ENCODE assay signal across 16 cellular contexts in genomic region chr6:135567375-135568083, GRCh38.
DNase-seq lines count a peak whose midpoint lies in the region; ATAC-seq and TF ChIP-seq lines count a peak whose summit lies in the region.
"Had no signal": no experiment of that assay in that cellular context is flagged by ENCODE, and none has a peak within 500 bp of the region (broad histone marks: within the 10 kb centered on the region; RNA-seq: fewer than 3 reads in every experiment).

No MANE protein-coding gene starts in this region.

- H3K4me1 ChIP-seq in right cardiac atrium (ENCODE audit: control insufficient read depth, insufficient read depth, low read length) = no peaks in the 10 kb centered on the region

- H3K9me3 ChIP-seq in T-helper 17 cell (ENCODE audit: control insufficient read depth, low read length, poor library complexity, severe bottlenecking) = no peaks in the 10 kb centered on the region
- no peaks in the 10 kb centered on the region for H3K9me3 ChIP-seq in right cardiac atrium (ENCODE audit: control insufficient read depth, low read length)

- H3K4me3 Mint-ChIP-seq in stimulated activated naive CD8-positive, alpha-beta T cell treated with anti-CD3 and anti-CD28 coated beads, Interleukin-15, Interleukin-2, amounts not matched to agents 100 ng/mL and 50 ng/mL, for 24 hours = peak overlapping the region; percentile 15
- H3K4me3 Mint-ChIP-seq in T-helper 17 cell = no peak overlapping the region
- peak overlapping the region; percentile 62 for H3K4me3 Mint-ChIP-seq in natural killer cell
- H3K4me3 Mint-ChIP-seq: B cell, GM23338, HFFc6 had no signal

- TF ChIP-seq CTCF in natural killer cell (IDR thresholded peaks at IDR 0.05) = no peak

- peaks cover 5% of the 10 kb centered on the region for H3K9me3 Mint-ChIP-seq in stimulated activated naive CD8-positive, alpha-beta T cell treated with anti-CD3 and anti-CD28 coated beads, Interleukin-15, Interleukin-2, amounts not matched to agents 100 ng/mL and 50 ng/mL, for 24 hours
- H3K9me3 Mint-ChIP-seq in natural killer cell = no peaks in the 10 kb centered on the region
- H3K9me3 Mint-ChIP-seq: GM23338, HFFc6 had no signal

- H3K36me3 Mint-ChIP-seq in stimulated activated naive CD8-positive, alpha-beta T cell treated with anti-CD3 and anti-CD28 coated beads, Interleukin-15, Interleukin-2, amounts not matched to agents 100 ng/mL and 50 ng/mL, for 24 hours (ENCODE audit: low read depth) = no peaks in the 10 kb centered on the region
- peaks cover 2% of the 10 kb centered on the region for H3K36me3 Mint-ChIP-seq in T-helper 17 cell (ENCODE audit: low read depth)
- no peaks in the 10 kb centered on the region for H3K36me3 Mint-ChIP-seq in natural killer cell
- H3K36me3 Mint-ChIP-seq: CD8-positive, alpha-beta memory T cell had no signal

- H3K27me3 Mint-ChIP-seq in stimulated activated naive CD8-positive, alpha-beta T cell treated with anti-CD3 and anti-CD28 coated beads, Interleukin-15, Interleukin-2, amounts not matched to agents 100 ng/mL and 50 ng/mL, for 24 hours = peaks cover 9% of the 10 kb centered on the region
- H3K27me3 Mint-ChIP-seq in T-helper 17 cell = peaks cover 5% of the 10 kb centered on the region
- no peaks in the 10 kb centered on the region for H3K27me3 Mint-ChIP-seq in natural killer cell (ENCODE audit: low read depth in 2 of 2)
- H3K27me3 Mint-ChIP-seq: B cell had no signal

- no peak overlapping the region for H3K27ac ChIP-seq in right cardiac atrium (ENCODE audit: low read length)

- H3K4me1 Mint-ChIP-seq in stimulated activated naive CD8-positive, alpha-beta T cell treated with anti-CD3 and anti-CD28 coated beads, Interleukin-15, Interleukin-2, amounts not matched to agents 100 ng/mL and 50 ng/mL, for 24 hours (ENCODE audit: low read depth) = peaks cover 61% of the 10 kb centered on the region
- H3K4me1 Mint-ChIP-seq in T-helper 17 cell (peaks cover 4% of the 10 kb centered on the region), natural killer cell (peaks cover 27 to 41% of the 10 kb centered on the region in 2 donors)

- DNase-seq in stimulated activated naive CD8-positive, alpha-beta T cell treated with anti-CD3 and anti-CD28 coated beads, Interleukin-15, Interleukin-2, amounts not matched to agents 100 U/mL and 50 U/mL, for 24 hours = no peak
- DNase-seq in T-helper 17 cell (no peak), natural killer cell (no peak), SW 1271 (lab: John Stamatoyannopoulos, UW) (no peak), right cardiac atrium (no peak)
- DNase-seq: NCI-H1105 treated with DMSO at 0.1 percent for 48 hours, NCI-H187 treated with DMSO at 0.1 percent for 48 hours, NCI-H446 had no signal

- no peaks in the 10 kb centered on the region for H3K27me3 ChIP-seq in right cardiac atrium (ENCODE audit: control insufficient read depth, insufficient read depth)

- intact Hi-C loops in natural killer cell (cut with micrococcal nuclease) (loop anchor here (1.0 kb wide), 2 partner anchors 31 to 57 kb away; no protein-coding TSS in a partner anchor), right cardiac atrium (cut with DNase I) (no loop called here)

- H3K27ac Mint-ChIP-seq in stimulated activated naive CD8-positive, alpha-beta T cell treated with anti-CD3 and anti-CD28 coated beads, Interleukin-15, Interleukin-2, amounts not matched to agents 100 ng/mL and 50 ng/mL, for 24 hours = peak overlapping the region; percentile 78
- H3K27ac Mint-ChIP-seq in T-helper 17 cell (peak overlapping the region; percentile 43), natural killer cell (peak overlapping the region; percentile 37 to 81)
- H3K27ac Mint-ChIP-seq: B cell, GM23338, HFFc6 had no signal

- 83% methylated on average over 2 of the region's 2 CpGs for WGBS in right cardiac atrium

- ATAC-seq in stimulated activated naive CD8-positive, alpha-beta T cell treated with anti-CD3 and anti-CD28 coated beads, Interleukin-15, Interleukin-2, amounts not matched to agents 100 U/mL and 50 U/mL, for 24 hours = no peak
- ATAC-seq in T-helper 17 cell = no peak
- no peak for ATAC-seq in natural killer cell
- ATAC-seq in GM19328 (IDR thresholded peaks at IDR 0.05; ENCODE audit: unreplicated experiment) = no peak
- ATAC-seq in right cardiac atrium = no peak
- ATAC-seq: GM23338, HepG2, Panc1 had no signal

- H3K4me3 ChIP-seq in right cardiac atrium (ENCODE audit: low read length) = no peak overlapping the region
- H3K4me3 ChIP-seq: GM23338 had no signal
